In genomic region chr20:34385464-34385863, GRCh38 we compare ENCODE assay signal across 21 cellular contexts. TPM values are rescaled to one million over a fixed set of nuclear protein-coding genes. Genes with fewer than 3 reads are reported as not detected.
A peak's percentile ranks its signal among the peaks of the same experiment; 100 is the strongest.
DNase-seq lines count a peak whose midpoint lies in the region; ATAC-seq and TF ChIP-seq lines count a peak whose summit lies in the region.
"Had no signal": no experiment of that assay in that cellular context is flagged by ENCODE, and none has a peak within 500 bp of the region (broad histone marks: within the 10 kb centered on the region; RNA-seq: fewer than 3 reads in every experiment).

No MANE protein-coding gene starts in this region.

- intact Hi-C loops in natural killer cell (cut with micrococcal nuclease) = no loop called here
- intact Hi-C loops in PC-9 (cut with micrococcal nuclease; ENCODE audit: unreplicated experiment) = no loop called here
- intact Hi-C loops in left colon (cut with DNase I, micrococcal nuclease) = no loop called here
- intact Hi-C loops in thyroid gland (cut with DNase I) = no loop called here

- H3K36me3 ChIP-seq in PC-9 (ENCODE audit: low read depth) (peaks cover 24% of the 10 kb centered on the region), thyroid gland (no peaks in the 10 kb centered on the region)
- H3K36me3 ChIP-seq: transverse colon had no signal

- 0 out of 2 replicates have a peak overlapping the region, but pooled peaks have one; percentile 11 for H3K4me2 ChIP-seq in PC-9

- CTCF ChIA-PET in PC-9 (lab: Charles Lee) = interaction anchor here (0.5 kb wide), 1 partner anchor 33 kb away, joined by 5 read pairs; no protein-coding TSS in a partner anchor

- H3K9me3 ChIP-seq in PC-9 (ENCODE audit: insufficient read depth, low read depth) (no peaks in the 10 kb centered on the region), thyroid gland (no peaks in the 10 kb centered on the region)
- H3K9me3 ChIP-seq: HAP-1, transverse colon had no signal

- H3K27ac ChIP-seq in PC-9 (peak overlapping the region; percentile 76), thyroid gland (no peak overlapping the region)
- H3K27ac ChIP-seq: transverse colon had no signal

- WGBS in thyroid gland, 2 donors = 60 to 67% methylated on average over 1 of the region's 1 CpG

- no peak for TF ChIP-seq POLR2A in thyroid gland (IDR thresholded peaks at IDR 0.05)

- H3K79me2 ChIP-seq in PC-9 (ENCODE audit: low read depth) = peaks cover 94% of the 10 kb centered on the region

- H3K27me3 Mint-ChIP-seq in natural killer cell (ENCODE audit: low read depth in 2 of 2) = no peaks in the 10 kb centered on the region
- no peaks in the 10 kb centered on the region for H3K27me3 Mint-ChIP-seq in natural killer cell treated with Interleukin-12 subunit alpha and Interleukin-12 subunit beta and Interleukin-15 and Interleukin-18, amount 100 ng/mL, for 72 hours
- no peaks in the 10 kb centered on the region for H3K27me3 Mint-ChIP-seq in T-helper 2 cell treated with Interferon-gamma antibody and Interleukin-4, amounts not matched to agents 5 μg/mL and 100 μg/mL, for 36 hours (ENCODE audit: low read depth)
- H3K27me3 Mint-ChIP-seq: activated naive CD8-positive, alpha-beta T cell treated with anti-CD3 and anti-CD28 coated beads for 36 hours; CD4-positive, CD25-positive, alpha-beta regulatory T cell had no signal

- peaks cover 48% of the 10 kb centered on the region for H3K4me1 ChIP-seq in PC-9 (replicated peaks; ENCODE audit: insufficient read depth)
- H3K4me1 ChIP-seq in thyroid gland = peaks cover 19 to 25% of the 10 kb centered on the region in 2 donors

- peaks cover 31% of the 10 kb centered on the region for H4K20me1 ChIP-seq in PC-9 (ENCODE audit: insufficient read depth)

- H3K4me1 Mint-ChIP-seq in natural killer cell = peaks cover 44 to 57% of the 10 kb centered on the region in 2 donors
- H3K4me1 Mint-ChIP-seq in natural killer cell treated with Interleukin-12 subunit alpha and Interleukin-12 subunit beta and Interleukin-15 and Interleukin-18, amount 100 ng/mL, for 72 hours (ENCODE audit: low read depth in 2 of 2) = peaks cover 28 to 29% of the 10 kb centered on the region in 2 donors
- H3K4me1 Mint-ChIP-seq in T-helper 2 cell treated with Interferon-gamma antibody and Interleukin-4, amounts not matched to agents 5 μg/mL and 100 μg/mL, for 36 hours (ENCODE audit: low read depth) = peaks cover 21% of the 10 kb centered on the region

- H2AFZ ChIP-seq in PC-9 = no peak overlapping the region

- ATAC-seq in natural killer cell (no peak), left colon (peak; percentile 57), HG02885 (IDR thresholded peaks at IDR 0.05; ENCODE audit: poor library complexity, unreplicated experiment) (no peak)
- no peak for ATAC-seq in natural killer cell treated with Interleukin-12 subunit alpha and Interleukin-12 subunit beta and Interleukin-15 and Interleukin-18, amount 100 ng/mL, for 72 hours
- ATAC-seq: activated CD8-positive, alpha-beta T cell treated with anti-CD3 and anti-CD28 coated beads, Interleukin-2, amount 10 ng/mL, durations not matched to agents 7 days and 5 days; activated T-cell treated with anti-CD3 and anti-CD28 coated beads, Interleukin-2, amount 50 U/mL, for 72 hours; esophagus mucosa had no signal

- no peaks in the 10 kb centered on the region for H3K36me3 Mint-ChIP-seq in natural killer cell
- peaks cover 5% of the 10 kb centered on the region for H3K36me3 Mint-ChIP-seq in natural killer cell treated with Interleukin-12 subunit alpha and Interleukin-12 subunit beta and Interleukin-15 and Interleukin-18, amount 100 ng/mL, for 72 hours
- peaks cover 16% of the 10 kb centered on the region for H3K36me3 Mint-ChIP-seq in T-helper 2 cell treated with Interferon-gamma antibody and Interleukin-4, amounts not matched to agents 5 μg/mL and 100 μg/mL, for 36 hours (ENCODE audit: low read depth)

- no TSS peak for BruUV-seq in PC-9 (replicated peaks; lab: Mats Ljungman, UMichigan)

- H3K27ac Mint-ChIP-seq in natural killer cell = peak overlapping the region; percentile 76 to 79
- peak overlapping the region in 1 of 2 donors; percentile 21 for H3K27ac Mint-ChIP-seq in natural killer cell treated with Interleukin-12 subunit alpha and Interleukin-12 subunit beta and Interleukin-15 and Interleukin-18, amount 100 ng/mL, for 72 hours
- H3K27ac Mint-ChIP-seq in T-helper 2 cell treated with Interferon-gamma antibody and Interleukin-4, amounts not matched to agents 5 μg/mL and 100 μg/mL, for 36 hours = no peak overlapping the region
- H3K27ac Mint-ChIP-seq: activated CD8-positive, alpha-beta T cell treated with anti-CD3 and anti-CD28 coated beads, Interleukin-2, amount 10 ng/mL, durations not matched to agents 7 days and 5 days; activated naive CD8-positive, alpha-beta T cell treated with anti-CD3 and anti-CD28 coated beads for 36 hours had no signal

- no peaks in the 10 kb centered on the region for H3K9me3 Mint-ChIP-seq in natural killer cell
- no peaks in the 10 kb centered on the region for H3K9me3 Mint-ChIP-seq in natural killer cell treated with Interleukin-12 subunit alpha and Interleukin-12 subunit beta and Interleukin-15 and Interleukin-18, amount 100 ng/mL, for 72 hours
- no peaks in the 10 kb centered on the region for H3K9me3 Mint-ChIP-seq in T-helper 2 cell treated with Interferon-gamma antibody and Interleukin-4, amounts not matched to agents 5 μg/mL and 100 μg/mL, for 36 hours
- H3K9me3 Mint-ChIP-seq: activated naive CD8-positive, alpha-beta T cell treated with anti-CD3 and anti-CD28 coated beads for 36 hours; activated T-cell treated with anti-CD3 and anti-CD28 coated beads, Interleukin-2, amount 50 U/mL, for 72 hours; CD4-positive, CD25-positive, alpha-beta regulatory T cell; nephron had no signal

- peaks cover 88% of the 10 kb centered on the region for H3F3A ChIP-seq in PC-9 (ENCODE audit: insufficient read depth, low read depth)

- H3K4me3 ChIP-seq in PC-9 = no peak overlapping the region
- no peak overlapping the region for H3K4me3 ChIP-seq in thyroid gland (replicated peaks in 1 of 3)
- H3K4me3 ChIP-seq: HAP-1, lung, transverse colon had no signal

- no peak for DNase-seq in natural killer cell
- DNase-seq in natural killer cell treated with Interleukin-12 subunit alpha and Interleukin-12 subunit beta and Interleukin-15 and Interleukin-18, amount 100 ng/mL, for 72 hours (ENCODE audit: low spot score) = no peak
- no peak for DNase-seq in PC-9
- DNase-seq in left colon = no peak
- DNase-seq in T-helper 2 cell treated with Interferon-gamma antibody and Interleukin-4, amounts not matched to agents 5 μg/mL and 100 μg/mL, for 36 hours (ENCODE audit: low spot score) = no peak
- DNase-seq in thyroid gland = no peak
- DNase-seq in amniotic stem cell (lab: John Stamatoyannopoulos, UW) = no peak
- DNase-seq: activated CD8-positive, alpha-beta T cell treated with anti-CD3 and anti-CD28 coated beads, Interleukin-2, amount 10 ng/mL, durations not matched to agents 7 days and 5 days; activated naive CD8-positive, alpha-beta T cell treated with anti-CD3 and anti-CD28 coated beads for 36 hours; activated T-cell treated with anti-CD3 and anti-CD28 coated beads, Interleukin-2, amount 50 U/mL, for 72 hours; CD4-positive, CD25-positive, alpha-beta regulatory T cell; NCI-H2029 treated with DMSO at 0.1 percent for 48 hours; NCI-H510A; stimulated activated naive CD4-positive, alpha-beta T cell; SW 1271; transverse colon had no signal

- H3K27me3 ChIP-seq in PC-9 (ENCODE audit: insufficient read depth, low read depth) = no peaks in the 10 kb centered on the region
- no peaks in the 10 kb centered on the region for H3K27me3 ChIP-seq in thyroid gland
- H3K27me3 ChIP-seq: transverse colon had no signal

- POLR2A ChIA-PET in PC-9 (lab: Charles Lee; ENCODE audit: unreplicated experiment) = interaction anchor here (0.6 kb wide), 1 partner anchor 1540 kb away, joined by 9 read pairs; no protein-coding TSS in a partner anchor

- no peaks in the 10 kb centered on the region for H3K9me2 ChIP-seq in PC-9 (ENCODE audit: insufficient read depth)

- H3K4me3 Mint-ChIP-seq in natural killer cell = no peak overlapping the region
- no peak overlapping the region for H3K4me3 Mint-ChIP-seq in natural killer cell treated with Interleukin-12 subunit alpha and Interleukin-12 subunit beta and Interleukin-15 and Interleukin-18, amount 100 ng/mL, for 72 hours
- no peak overlapping the region for H3K4me3 Mint-ChIP-seq in T-helper 2 cell treated with Interferon-gamma antibody and Interleukin-4, amounts not matched to agents 5 μg/mL and 100 μg/mL, for 36 hours
- H3K4me3 Mint-ChIP-seq: activated CD8-positive, alpha-beta T cell treated with anti-CD3 and anti-CD28 coated beads, Interleukin-2, amount 10 ng/mL, durations not matched to agents 7 days and 5 days; activated naive CD8-positive, alpha-beta T cell treated with anti-CD3 and anti-CD28 coated beads for 36 hours; activated T-cell treated with anti-CD3 and anti-CD28 coated beads, Interleukin-2, amount 50 U/mL, for 72 hours; nephron had no signal

- TF ChIP-seq CTCF in natural killer cell (IDR thresholded peaks at IDR 0.05) (no peak), PC-9 (conservative IDR thresholded peaks at IDR 0.05) (no peak), thyroid gland (IDR thresholded peaks at IDR 0.05) (no peak)

RNA-seq across cellular contexts. Expression of gene ITCH, which starts 22.4 kb away (rescaled TPM):
- 100 to 1,000 TPM; 157 to 182 (median 163) TPM for total RNA-seq in natural killer cell
- total RNA-seq in natural killer cell treated with Interleukin-12 subunit alpha and Interleukin-12 subunit beta and Interleukin-15 and Interleukin-18, amount 100 ng/mL, for 72 hours = 10 to 100 TPM; 79.5 to 83.6 TPM
- total RNA-seq in PC-9 (2021) = 91.6 and 144 TPM in 2 replicates
- total RNA-seq in left colon = 10 to 100 TPM; 69.6 to 78.3 TPM
- total RNA-seq in thyroid gland = 100 to 1,000 TPM in 1 of 4 donors, 10 to 100 TPM in 3; 67.5 to 120 (median 75.5) TPM
